Comparison of ENCODE assay signal across 30 cellular contexts in the genomic region with DNA sequence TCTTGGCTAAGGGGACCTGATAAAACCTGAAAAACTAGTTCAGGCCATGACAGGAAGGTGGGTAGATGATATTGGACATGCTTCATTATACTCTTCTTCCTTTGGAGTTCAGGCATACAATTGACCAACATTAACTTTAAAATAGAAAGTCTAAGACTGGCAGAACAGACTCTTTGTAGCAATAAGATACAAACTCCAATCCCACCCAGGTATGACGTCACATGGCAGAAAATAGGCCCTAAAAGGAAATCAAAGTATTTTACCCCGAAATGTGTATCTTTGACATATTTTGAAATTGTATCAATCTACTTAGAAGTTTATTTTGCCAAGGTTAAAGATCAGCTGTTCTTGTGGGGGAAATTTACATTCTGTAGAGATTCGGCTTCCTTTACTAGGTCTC.
"Had no signal": no experiment of that assay in that cellular context is flagged by ENCODE, and none has a peak within 500 bp of the region (broad histone marks: within the 10 kb centered on the region; RNA-seq: fewer than 3 reads in every experiment).

No MANE protein-coding gene starts in this region.

- H3K9me3 ChIP-seq: esophagus muscularis mucosa, gastrocnemius medialis, heart left ventricle had no signal

- H3K27me3 ChIP-seq: brain microvascular endothelial cell, esophagus muscularis mucosa, foreskin keratinocyte, gastrocnemius medialis, heart left ventricle had no signal

- H3K4me3 ChIP-seq: esophagus muscularis mucosa, gastrocnemius medialis, heart left ventricle had no signal

- ATAC-seq: activated T-cell treated with anti-CD3 and anti-CD28 coated beads, Interleukin-2, amount 50 U/mL, for 4 hours; activated T-helper 17 cell treated with anti-CD3 and anti-CD28 coated beads, Interleukin-2, amount 50 U/mL, for 72 hours; effector memory CD8-positive, alpha-beta T cell; foreskin keratinocyte; gastrocnemius medialis; heart left ventricle; WTC11 had no signal

- H3K36me3 ChIP-seq: brain microvascular endothelial cell, esophagus muscularis mucosa, gastrocnemius medialis, heart left ventricle had no signal

- DNase-seq: activated CD4-positive, alpha-beta memory T cell treated with anti-CD3 and anti-CD28 coated beads, Interleukin-2, amount 10 ng/mL, durations not matched to agents 7 days and 5 days; activated CD4-positive, alpha-beta T cell treated with anti-CD3 and anti-CD28 coated beads for 1 hour; activated CD4-positive, alpha-beta T cell treated with anti-CD3 and anti-CD28 coated beads for 4 hours; activated CD4-positive, alpha-beta T cell treated with anti-CD3 and anti-CD28 coated beads, Interleukin-2, amount 10 ng/mL, durations not matched to agents 7 days and 5 days; activated CD4-positive, alpha-beta T cell treated with anti-CD3 and anti-CD28 coated beads, Interleukin-2, amount 50 U/mL, for 4 hours; activated effector memory CD4-positive, alpha-beta T cell treated with Interleukin-2 at 50 U/mL for 16 hours; activated gamma-delta T cell treated with Interleukin-2 at 50 U/mL for 16 hours; activated naive CD4-positive, alpha-beta T cell treated with anti-CD3 and anti-CD28 coated beads, Interleukin-2, amount 50 U/mL, for 16 hours; activated naive CD4-positive, alpha-beta T cell treated with Interleukin-2 at 50 U/mL for 16 hours; activated T-cell treated with anti-CD3 and anti-CD28 coated beads, Interleukin-2, amount 50 U/mL, for 4 hours; amniotic stem cell; anterior cingulate cortex; brain microvascular endothelial cell; caudate nucleus; cortex of kidney; dermis blood vessel endothelial cell; effector CD4-positive, alpha-beta T cell; effector memory CD8-positive, alpha-beta T cell; erythroblast; foreskin keratinocyte; gastrocnemius medialis; glutamatergic neuron; heart left ventricle; T-helper 2 cell had no signal

- FAIRE-seq: astrocyte, colon had no signal

- H3K4me1 ChIP-seq: foreskin keratinocyte, gastrocnemius medialis had no signal

- H3K27ac ChIP-seq: brain microvascular endothelial cell, esophagus muscularis mucosa, foreskin keratinocyte, gastrocnemius medialis, heart left ventricle, VCaP had no signal
